8 cellular contexts compared by ENCODE assay signal in genomic region chr19:35267818-35268545, GRCh38. TPM values are rescaled to one million over a fixed set of nuclear protein-coding genes. Genes with fewer than 3 reads are reported as not detected.
DNase-seq lines count a peak whose midpoint lies in the region; ATAC-seq and TF ChIP-seq lines count a peak whose summit lies in the region.

No MANE protein-coding gene starts in this region.

- H3K4me1 ChIP-seq in DOHH2 (ENCODE audit: control insufficient read depth, low read length) (peaks cover 64% of the 10 kb centered on the region), GM23338 (ENCODE audit: insufficient read depth) (peaks cover 7% of the 10 kb centered on the region; the same call in 1 of the 2 replicates), rectal smooth muscle tissue (ENCODE audit: control insufficient read depth, insufficient read depth, low read length) (peaks cover 8% of the 10 kb centered on the region)

- H3K9me3 ChIP-seq in DOHH2 (ENCODE audit: control insufficient read depth, insufficient read depth, low read length) (no peaks in the 10 kb centered on the region), MG63 (no peaks in the 10 kb centered on the region)

- H4K20me1 ChIP-seq in DOHH2 (ENCODE audit: control insufficient read depth, insufficient read depth, low read depth, low read length) (peaks cover 7% of the 10 kb centered on the region; the same call in 1 of the 2 replicates), GM23338 (replicated peaks; ENCODE audit: insufficient read depth) (peaks cover 15% of the 10 kb centered on the region)

- DNase-seq in GM23338 (ENCODE audit: low spot score) = peak; percentile 82
- DNase-seq in MG63 = peak; percentile 80
- DNase-seq in amygdala (lab: John Stamatoyannopoulos, UW) = peak in 39 of 56 donors; percentile 31 to 78 (median 58)
- DNase-seq in left ventricle myocardium superior = peak; percentile 91

- no peaks in the 10 kb centered on the region for H3K27me3 ChIP-seq in DOHH2 (ENCODE audit: control insufficient read depth, low read length)
- no peaks in the 10 kb centered on the region for H3K27me3 ChIP-seq in GM23338 (ENCODE audit: insufficient read depth)
- H3K27me3 ChIP-seq in MG63 = no peaks in the 10 kb centered on the region
- H3K27me3 ChIP-seq in rectal smooth muscle tissue (ENCODE audit: control insufficient read depth, insufficient read depth, low read length) = no peaks in the 10 kb centered on the region

- TF ChIP-seq CTCF in DOHH2 (IDR thresholded peaks at IDR 0.05; ENCODE audit: low read depth, low read length, poor library complexity, severe bottlenecking) (no peak), GM23338 (conservative IDR thresholded peaks at IDR 0.05; ENCODE audit: low read depth in 2 of 2) (no peak)

- H3K36me3 ChIP-seq in DOHH2 (ENCODE audit: control insufficient read depth, low read length) (peaks cover 72% of the 10 kb centered on the region), GM23338 (ENCODE audit: insufficient read depth) (peaks cover 11% of the 10 kb centered on the region; the same call in 1 of the 2 replicates), MG63 (peaks cover 29% of the 10 kb centered on the region), rectal smooth muscle tissue (ENCODE audit: control insufficient read depth, insufficient read depth, low read length) (peaks cover 12% of the 10 kb centered on the region)

- H3K4me2 ChIP-seq in DOHH2 (ENCODE audit: low read length) = peak overlapping the region; percentile 98
- H3K4me2 ChIP-seq in GM23338 = peak overlapping the region; percentile 99

- no peak overlapping the region for H2AFZ ChIP-seq in GM23338

- ATAC-seq in GM23338 (peak; percentile 56), left ventricle myocardium superior (peak; percentile 76), HG03378 (IDR thresholded peaks at IDR 0.05; ENCODE audit: unreplicated experiment) (no peak)

- H3K27ac ChIP-seq in DOHH2 (ENCODE audit: low read depth, low read length) = peak overlapping the region; percentile 91
- peak overlapping the region; percentile 96 for H3K27ac ChIP-seq in GM23338 (ENCODE audit: low read depth)
- peak overlapping the region; percentile 91 for H3K27ac ChIP-seq in rectal smooth muscle tissue (ENCODE audit: low read depth, low read length)

- H3K36me3 Mint-ChIP-seq in GM23338 (ENCODE audit: low read depth) = peaks cover 65% of the 10 kb centered on the region
- H3K36me3 Mint-ChIP-seq in T-helper 1 cell treated with Interleukin-12 subunit alpha and Interleukin-12 subunit beta and Interleukin-4 antibody, amounts not matched to agents 30 μg/mL and 1 μg/mL, for 36 hours (ENCODE audit: low read depth) = peaks cover 15% of the 10 kb centered on the region

- H3K27me3 Mint-ChIP-seq in GM23338 (ENCODE audit: insufficient read depth, low read depth, poor library complexity) = peaks cover 32% of the 10 kb centered on the region
- no peaks in the 10 kb centered on the region for H3K27me3 Mint-ChIP-seq in T-helper 1 cell treated with Interleukin-12 subunit alpha and Interleukin-12 subunit beta and Interleukin-4 antibody, amounts not matched to agents 30 μg/mL and 1 μg/mL, for 36 hours (ENCODE audit: low read depth)

- H3K9me2 ChIP-seq in DOHH2 (replicated peaks; ENCODE audit: control insufficient read depth, low read length) = no peaks in the 10 kb centered on the region
- no peaks in the 10 kb centered on the region for H3K9me2 ChIP-seq in GM23338 (ENCODE audit: insufficient read depth)

- peak overlapping the region; percentile 95 for H3K27ac Mint-ChIP-seq in GM23338
- H3K27ac Mint-ChIP-seq in T-helper 1 cell treated with Interleukin-12 subunit alpha and Interleukin-12 subunit beta and Interleukin-4 antibody, amounts not matched to agents 30 μg/mL and 1 μg/mL, for 36 hours = peak overlapping the region; percentile 94

- intact Hi-C loops in left ventricle myocardium superior (cut with micrococcal nuclease) = no loop called here

- peaks cover 11% of the 10 kb centered on the region for H3K4me1 Mint-ChIP-seq in GM23338
- peaks cover 5% of the 10 kb centered on the region for H3K4me1 Mint-ChIP-seq in T-helper 1 cell treated with Interleukin-12 subunit alpha and Interleukin-12 subunit beta and Interleukin-4 antibody, amounts not matched to agents 30 μg/mL and 1 μg/mL, for 36 hours (ENCODE audit: low read depth)

- H3K79me2 ChIP-seq in DOHH2 (ENCODE audit: control insufficient read depth, low read length) (peaks cover 45% of the 10 kb centered on the region), GM23338 (replicated peaks; ENCODE audit: insufficient read depth) (no peaks in the 10 kb centered on the region)

- H3K4me3 ChIP-seq in DOHH2 (ENCODE audit: low read length) (peak overlapping the region; percentile 99), GM23338 (peak overlapping the region; percentile 79), MG63 (peak overlapping the region; percentile 94), rectal smooth muscle tissue (ENCODE audit: low read length) (peak overlapping the region; percentile 54)

- H3K4me3 Mint-ChIP-seq in GM23338 = peak overlapping the region; percentile 87
- peak overlapping the region; percentile 94 for H3K4me3 Mint-ChIP-seq in T-helper 1 cell treated with Interleukin-12 subunit alpha and Interleukin-12 subunit beta and Interleukin-4 antibody, amounts not matched to agents 30 μg/mL and 1 μg/mL, for 36 hours

- H3F3A ChIP-seq in DOHH2 (ENCODE audit: control insufficient read depth, insufficient read depth) (peaks cover 12% of the 10 kb centered on the region), GM23338 (replicated peaks; ENCODE audit: low read depth) (peaks cover 17% of the 10 kb centered on the region)

- H3K9ac ChIP-seq in rectal smooth muscle tissue (ENCODE audit: low read length) = peak overlapping the region; percentile 22

- no peaks in the 10 kb centered on the region; the same call in 2 of the 3 replicates for H3K9me3 Mint-ChIP-seq in GM23338
- H3K9me3 Mint-ChIP-seq in T-helper 1 cell treated with Interleukin-12 subunit alpha and Interleukin-12 subunit beta and Interleukin-4 antibody, amounts not matched to agents 30 μg/mL and 1 μg/mL, for 36 hours = no peaks in the 10 kb centered on the region

TF ChIP-seq in GM23338, 12 proteins besides CTCF, POLR2A, EP300 and RAD21:
- TF ChIP-seq POLR2AphosphoS5 (IDR thresholded peaks at IDR 0.05; ENCODE audit: low read depth) = peak; percentile 52; the same call in 1 of the 2 replicates
- no peak for TF ChIP-seq ZNF114 (CRISPR knock-in tag; IDR thresholded peaks at IDR 0.05)
TF ChIP-seq in GM23338: peak in this region for 1.

RNA-seq across cellular contexts. Expression of gene USF2, which starts 0.8 kb away (rescaled TPM):
- total RNA-seq in GM23338 (2014; rRNA removed; shearing (Covaris generic)) = 60.5 and 63.8 TPM in 2 replicates
- polyA plus RNA-seq in GM23338 (2016; fragmentation: Nextera tagmentation; extraction: Ambion mirVana) = 28.9 and 36.4 TPM in 2 replicates
- total RNA-seq in MG63 (2014; rRNA removed; shearing (Covaris generic); ENCODE audit: low replicate concordance) = 73.5 and 85.5 TPM in 2 replicates
- 170 TPM for total RNA-seq in left ventricle myocardium superior

RNA-seq across cellular contexts. Expression of gene HAMP, which starts 14.3 kb away (rescaled TPM):
- not detected in 2 replicates for total RNA-seq in GM23338 (2014; rRNA removed; shearing (Covaris generic))
- 0.65 TPM in 1 of 2 replicates, not detected in the other for polyA plus RNA-seq in GM23338 (2016; fragmentation: Nextera tagmentation; extraction: Ambion mirVana)
- not detected in 2 replicates for total RNA-seq in MG63 (2014; rRNA removed; shearing (Covaris generic); ENCODE audit: low replicate concordance)
- total RNA-seq in left ventricle myocardium superior = not detected

RNA-seq across cellular contexts. Expression of gene LSR, which starts 19.2 kb away (rescaled TPM):
- total RNA-seq in GM23338 (2014; rRNA removed; shearing (Covaris generic)) = 195 and 212 TPM in 2 replicates
- 116 and 125 TPM in 2 replicates for polyA plus RNA-seq in GM23338 (2016; fragmentation: Nextera tagmentation; extraction: Ambion mirVana)
- total RNA-seq in MG63 (2014; rRNA removed; shearing (Covaris generic); ENCODE audit: low replicate concordance) = 0.33 TPM in 1 of 2 replicates, not detected in the other
- total RNA-seq in left ventricle myocardium superior = 6.1 TPM

RNA-seq across cellular contexts. Expression of gene MAG, which starts 24.0 kb away (rescaled TPM):
- total RNA-seq in GM23338 (2014; rRNA removed; shearing (Covaris generic)) = 1.3 and 1.8 TPM in 2 replicates
- polyA plus RNA-seq in GM23338 (2016; fragmentation: Nextera tagmentation; extraction: Ambion mirVana) = 0.61 and 0.85 TPM in 2 replicates
- total RNA-seq in MG63 (2014; rRNA removed; shearing (Covaris generic); ENCODE audit: low replicate concordance) = not detected in 2 replicates
- total RNA-seq in left ventricle myocardium superior = not detected

RNA-seq across cellular contexts. Expression of gene FAM187B, which starts 39.4 kb away (rescaled TPM):
- total RNA-seq in GM23338 (2014; rRNA removed; shearing (Covaris generic)) = not detected in 2 replicates
- polyA plus RNA-seq in GM23338 (2016; fragmentation: Nextera tagmentation; extraction: Ambion mirVana) = 0.23 and 0.31 TPM in 2 replicates
- total RNA-seq in MG63 (2014; rRNA removed; shearing (Covaris generic); ENCODE audit: low replicate concordance) = not detected in 2 replicates
- not detected for total RNA-seq in left ventricle myocardium superior

Comparison
In these comparisons a context has a peak if more than half of its experiments do, and no peak if none do; other contexts are left out.
1. RNA of gene LSR, which starts 19.2 kb away (total RNA-seq): 195 to 212 TPM in GM23338; 6.1 TPM in left ventricle myocardium superior (single experiment) and 0.33 TPM in MG63; every median in the first group is over 10 times any median in the second.
2. Peak in every context shown above with its lines, with median percentiles within 50 percentile points of each other: H3K27ac ChIP-seq, H3K4me3 ChIP-seq and DNase-seq.